ENCODE assay signal across 18 cellular contexts in the genomic region with DNA sequence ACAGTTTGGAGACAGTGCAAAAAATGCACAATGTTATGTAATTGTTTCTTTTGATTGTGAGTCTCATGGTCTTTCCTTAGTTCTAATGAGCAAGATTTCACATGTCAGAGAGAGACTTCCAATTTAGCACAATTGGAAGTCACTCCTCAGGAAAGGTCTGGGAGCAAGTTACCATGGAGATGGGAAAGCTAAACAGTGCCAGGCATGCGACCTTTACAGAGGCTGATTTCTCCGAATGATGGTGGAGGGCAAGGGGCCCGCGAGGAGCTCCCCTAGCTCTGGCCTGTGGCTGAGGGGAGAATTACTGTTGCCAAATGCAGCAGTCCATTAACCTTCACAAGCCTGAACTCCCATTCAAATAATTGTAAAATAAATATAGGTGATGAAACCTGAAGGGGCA. TPM values are rescaled to one million over a fixed set of nuclear protein-coding genes. Genes with fewer than 3 reads are reported as not detected.
DNase-seq lines count a peak whose midpoint lies in the region; ATAC-seq lines count a peak whose summit lies in the region.
"Had no signal": no experiment of that assay in that cellular context is flagged by ENCODE, and none has a peak within 500 bp of the region (broad histone marks: within the 10 kb centered on the region; RNA-seq: fewer than 3 reads in every experiment).

No MANE protein-coding gene starts in this region.

- no peaks in the 10 kb centered on the region for H3K79me1 ChIP-seq in mesendoderm (ENCODE audit: low read length)

- no peak overlapping the region for H2BK5ac ChIP-seq in mesendoderm (ENCODE audit: low read length)

- no peak overlapping the region for H3K27ac ChIP-seq in mesendoderm (ENCODE audit: low read depth, low read length)
- H3K27ac ChIP-seq: Peyer's patch had no signal

- H3K9ac ChIP-seq in mesendoderm (ENCODE audit: low read length) = no peak overlapping the region

- H4K5ac ChIP-seq in mesendoderm (ENCODE audit: low read length) = no peak overlapping the region

- H2AK5ac ChIP-seq in mesendoderm (ENCODE audit: low read length) = no peak overlapping the region

- no peak for ATAC-seq in HG03571 (IDR thresholded peaks at IDR 0.05; ENCODE audit: unreplicated experiment)
- no peak for ATAC-seq in HG02870 (IDR thresholded peaks at IDR 0.05; ENCODE audit: unreplicated experiment)
- ATAC-seq in left lobe of liver = no peak
- ATAC-seq in GM21529 (IDR thresholded peaks at IDR 0.05; ENCODE audit: unreplicated experiment) = no peak
- ATAC-seq: SK-N-SH treated with all-trans-retinoic acid at 6 μM for 48 hours had no signal

- no peak overlapping the region for H3K4ac ChIP-seq in mesendoderm (ENCODE audit: low read depth, low read length)

- H3K4me1 ChIP-seq in mesendoderm (ENCODE audit: control insufficient read depth, low read depth, low read length) = no peaks in the 10 kb centered on the region
- H3K4me1 ChIP-seq: Peyer's patch had no signal

- no peak overlapping the region for H4K8ac ChIP-seq in mesendoderm (ENCODE audit: low read depth, low read length)

- H3K4me3 ChIP-seq in mesendoderm (ENCODE audit: low read length) = no peak overlapping the region
- H3K4me3 ChIP-seq: Peyer's patch had no signal

- H3K23ac ChIP-seq in mesendoderm (ENCODE audit: low read length) = no peak overlapping the region

- WGBS in mesendoderm (ENCODE audit: extremely low coverage, insufficient coverage, low lambda C conversion rate) = no CpG with 5 or more reads among the region's 4 CpGs

- H3K36me3 ChIP-seq in mesendoderm (ENCODE audit: control insufficient read depth, insufficient read depth, low read length) = no peaks in the 10 kb centered on the region
- H3K36me3 ChIP-seq: Peyer's patch had no signal

- no peak overlapping the region for H3K4me2 ChIP-seq in mesendoderm (ENCODE audit: low read length)

- H3K27me3 ChIP-seq in mesendoderm (ENCODE audit: insufficient read depth, low read length, poor library complexity) = no peaks in the 10 kb centered on the region
- H3K27me3 ChIP-seq: Peyer's patch had no signal

- no peak overlapping the region for H2BK15ac ChIP-seq in mesendoderm (replicated peaks; ENCODE audit: low read depth)

- no peak overlapping the region for H3K56ac ChIP-seq in mesendoderm (ENCODE audit: low read length)

- no peak overlapping the region for H2BK120ac ChIP-seq in mesendoderm (ENCODE audit: low read depth, low read length)

- no peak overlapping the region for H3K18ac ChIP-seq in mesendoderm (ENCODE audit: low read length)

- DNase-seq in NCI-H2227 (lab: John Stamatoyannopoulos, UW; ENCODE audit: unreplicated experiment) = peak; percentile 76
- peak; percentile 10 for DNase-seq in dermis blood vessel endothelial cell
- DNase-seq in mesendoderm = peak; percentile 73
- DNase-seq in left lobe of liver (ENCODE audit: low spot score) = no peak
- DNase-seq: CD4-positive, CD25-positive, alpha-beta regulatory T cell; DMS79; KBM-7; MM.1S; NCI-H1048; NCI-H187; NCI-H2107; NCI-H345; NCI-H524; Peyer's patch had no signal

- no peaks in the 10 kb centered on the region for H3K79me2 ChIP-seq in mesendoderm (ENCODE audit: control insufficient read depth, insufficient read depth, low read length)

RNA-seq across cellular contexts. Expression of a gene that starts 59.3 kb away (rescaled TPM):
- total RNA-seq in dermis blood vessel endothelial cell = 47.6 and 85.4 TPM in 2 replicates
- polyA plus RNA-seq in mesendoderm (2013, experiment 1 of 2) = 58.6 TPM
- 63.8 TPM for polyA plus RNA-seq in mesendoderm (2013, experiment 2 of 2)
- 5.2 TPM for total RNA-seq in left lobe of liver
